8 cellular contexts compared by ENCODE assay signal in genomic region chr1:219460561-219461511, GRCh38.
A peak's percentile ranks its signal among the peaks of the same experiment; 100 is the strongest.
DNase-seq lines count a peak whose midpoint lies in the region; ATAC-seq, FAIRE-seq and TF ChIP-seq lines count a peak whose summit lies in the region.

No MANE protein-coding gene starts in this region.

- TF ChIP-seq EP300 in HepG2 (IDR thresholded peaks at IDR 0.05; ENCODE audit: low read depth in 2 of 2, low read length in 2 of 2) (no peak), HepG2 (CRISPR knock-in tag; IDR thresholded peaks at IDR 0.05; ENCODE audit: borderline replicate concordance) (no peak)

- H3K9me3 ChIP-seq in right lobe of liver (no peaks in the 10 kb centered on the region), HepG2 (ENCODE audit: low read length) (no peaks in the 10 kb centered on the region), upper lobe of right lung (no peaks in the 10 kb centered on the region)

- H3K36me3 Mint-ChIP-seq in osteocyte (ENCODE audit: unreplicated experiment): no peaks in the 10 kb centered on the region
- no peaks in the 10 kb centered on the region for H3K36me3 Mint-ChIP-seq in activated naive CD4-positive, alpha-beta T cell treated with anti-CD3 and anti-CD28 coated beads, Interleukin-2, amount 10 ng/mL, durations not matched to agents 7 days and 5 days

- FAIRE-seq in HepG2 (lab: Jason Lieb, UNC) (no peak), H54 (lab: Jason Lieb, UNC) (no peak)

- H2AFZ ChIP-seq in HepG2 (ENCODE audit: low read length): no peak overlapping the region

- POLR2A ChIA-PET in HepG2 (lab: Yijun Ruan, JAX): no interaction called here

- H3K27me3 ChIP-seq in right lobe of liver (no peaks in the 10 kb centered on the region), HepG2 (ENCODE audit: control insufficient read depth in 1 of 2, insufficient read depth in 2 of 2, low read length in 2 of 2) (no peaks in the 10 kb centered on the region), upper lobe of right lung (no peaks in the 10 kb centered on the region)

- peaks cover 14% of the 10 kb centered on the region for H3K4me1 Mint-ChIP-seq in osteocyte (ENCODE audit: unreplicated experiment)
- no peaks in the 10 kb centered on the region for H3K4me1 Mint-ChIP-seq in activated naive CD4-positive, alpha-beta T cell treated with anti-CD3 and anti-CD28 coated beads, Interleukin-2, amount 10 ng/mL, durations not matched to agents 7 days and 5 days

- intact Hi-C loops in right lobe of liver (cut with DNase I): no loop called here
- intact Hi-C loops in HepG2 (cut with micrococcal nuclease; ENCODE audit: unreplicated experiment): no loop called here
- intact Hi-C loops in upper lobe of right lung (cut with DNase I): no loop called here

- in situ Hi-C loops in HepG2 (cut with HindIII; ENCODE audit: extremely low pct_ligation_motif_present, low pct_unique_long_range_greater_than_20kb): no loop called here

- H3K4me1 ChIP-seq in right lobe of liver (peaks cover 0 to 7% (median 0%) of the 10 kb centered on the region in 4 donors), HepG2 (ENCODE audit: insufficient read depth, low read length) (no peaks in the 10 kb centered on the region), upper lobe of right lung (no peaks in the 10 kb centered on the region)

- no peak for DNase-seq in right lobe of liver
- DNase-seq in HepG2 (ENCODE audit: low spot score): no peak
- no peak for DNase-seq in upper lobe of right lung
- no peak for DNase-seq in osteocyte (ENCODE audit: extremely low spot score, unreplicated experiment)
- DNase-seq in activated naive CD4-positive, alpha-beta T cell treated with anti-CD3 and anti-CD28 coated beads, Interleukin-2, amount 10 ng/mL, durations not matched to agents 7 days and 5 days: no peak
- no peak for DNase-seq in H54 (ENCODE audit: insufficient read length, low spot score)

- CTCF ChIA-PET in HepG2 (lab: Yijun Ruan, JAX; ENCODE audit: low intra/inter-chr PET ratio, low total read pairs): no interaction called here
- CTCF ChIA-PET in activated naive CD4-positive, alpha-beta T cell treated with anti-CD3 and anti-CD28 coated beads, Interleukin-2, amount 10 ng/mL, durations not matched to agents 7 days and 5 days (lab: Charles Lee): no interaction called here

- H3K36me3 ChIP-seq in right lobe of liver: no peaks in the 10 kb centered on the region
- no peaks in the 10 kb centered on the region for H3K36me3 ChIP-seq in HepG2 (replicated peaks in 1 of 2; ENCODE audit: control insufficient read depth in 1 of 2, insufficient read depth in 2 of 2, low read length in 2 of 2)
- no peaks in the 10 kb centered on the region for H3K36me3 ChIP-seq in upper lobe of right lung

- TF ChIP-seq POLR2A in right lobe of liver (IDR thresholded peaks at IDR 0.05) (no peak), HepG2 (IDR thresholded peaks at IDR 0.05; ENCODE audit: insufficient read depth in 1 of 2, low read depth in 2 of 2, low read length in 2 of 2) (no peak), H54 (IDR thresholded peaks at IDR 0.05; ENCODE audit: low read depth, low read length) (no peak)

- no peak overlapping the region for H3K27ac ChIP-seq in right lobe of liver
- H3K27ac ChIP-seq in HepG2 (ENCODE audit: extremely low read length, insufficient read depth, low read length): no peak overlapping the region
- H3K27ac ChIP-seq in adipose tissue (ENCODE audit: low read depth, low read length): peak overlapping the region; percentile 15
- H3K27ac ChIP-seq in upper lobe of right lung: no peak overlapping the region

- H4K20me1 ChIP-seq in HepG2 (ENCODE audit: insufficient read depth, low read length): no peaks in the 10 kb centered on the region

- no peak overlapping the region for H3K4me3 Mint-ChIP-seq in osteocyte (ENCODE audit: unreplicated experiment)
- no peak overlapping the region for H3K4me3 Mint-ChIP-seq in activated naive CD4-positive, alpha-beta T cell treated with anti-CD3 and anti-CD28 coated beads, Interleukin-2, amount 10 ng/mL, durations not matched to agents 7 days and 5 days

- no peak for TF ChIP-seq RAD21 in HepG2 (CRISPR knock-in tag; IDR thresholded peaks at IDR 0.05)

- no peaks in the 10 kb centered on the region for H3K9me3 Mint-ChIP-seq in osteocyte (ENCODE audit: unreplicated experiment)
- no peaks in the 10 kb centered on the region for H3K9me3 Mint-ChIP-seq in activated naive CD4-positive, alpha-beta T cell treated with anti-CD3 and anti-CD28 coated beads, Interleukin-2, amount 10 ng/mL, durations not matched to agents 7 days and 5 days

- no peak overlapping the region for H3K9ac ChIP-seq in HepG2 (ENCODE audit: insufficient read depth, low read depth, low read length)

- TF ChIP-seq CTCF in right lobe of liver (IDR thresholded peaks at IDR 0.05): no peak
- no peak for TF ChIP-seq CTCF in HepG2 (CRISPR knock-in tag; IDR thresholded peaks at IDR 0.05)
- TF ChIP-seq CTCF in upper lobe of right lung (IDR thresholded peaks at IDR 0.05): no peak
- no peak for TF ChIP-seq CTCF in osteocyte (IDR thresholded peaks at IDR 0.05)

- WGBS in right lobe of liver (ENCODE audit: insufficient coverage, low coverage, low lambda C conversion rate, missing lambda C conversion rate): 35% methylated on average over 8 of the region's 8 CpGs
- 25% methylated on average over 8 of the region's 8 CpGs for WGBS in HepG2 (ENCODE audit: low lambda C conversion rate)
- WGBS in adipose tissue, 3 donors: 33 to 72% (median 39%) methylated on average over 8 of the region's 8 CpGs

- H3K79me2 ChIP-seq in HepG2 (ENCODE audit: insufficient read depth, low read length): no peaks in the 10 kb centered on the region

- H3K27me3 Mint-ChIP-seq in osteocyte (ENCODE audit: unreplicated experiment): no peaks in the 10 kb centered on the region
- no peaks in the 10 kb centered on the region for H3K27me3 Mint-ChIP-seq in activated naive CD4-positive, alpha-beta T cell treated with anti-CD3 and anti-CD28 coated beads, Interleukin-2, amount 10 ng/mL, durations not matched to agents 7 days and 5 days

- no TSS peak for BruUV-seq in HepG2 (replicated peaks; lab: Mats Ljungman, UMichigan)

- ATAC-seq in right lobe of liver (peak in 3 of 4 donors; percentile 33 to 55 (median 41)), HepG2 (no peak), HG03103 (IDR thresholded peaks at IDR 0.05; ENCODE audit: low read depth, unreplicated experiment) (peak; percentile 67), upper lobe of right lung (peak; percentile 90)

- H3K4me3 ChIP-seq in right lobe of liver (no peak overlapping the region), HepG2 (replicated peaks in 1 of 3; ENCODE audit: insufficient read depth in 1 of 3, low read depth in 2 of 3, low read length in 3 of 3) (no peak overlapping the region), upper lobe of right lung (no peak overlapping the region)

- H3K4me2 ChIP-seq in HepG2 (ENCODE audit: low read depth, low read length): no peak overlapping the region

- no peak overlapping the region for H3K27ac Mint-ChIP-seq in osteocyte (ENCODE audit: unreplicated experiment)
- no peak overlapping the region for H3K27ac Mint-ChIP-seq in activated naive CD4-positive, alpha-beta T cell treated with anti-CD3 and anti-CD28 coated beads, Interleukin-2, amount 10 ng/mL, durations not matched to agents 7 days and 5 days

TF ChIP-seq in HepG2, 621 proteins besides CTCF, POLR2A, EP300 and RAD21:
- TF ChIP-seq ZFP36 (IDR thresholded peaks at IDR 0.05; ENCODE audit: borderline replicate concordance, low read depth, low read length, partially characterized antibody): no peak
- TF ChIP-seq, protein P1, sequence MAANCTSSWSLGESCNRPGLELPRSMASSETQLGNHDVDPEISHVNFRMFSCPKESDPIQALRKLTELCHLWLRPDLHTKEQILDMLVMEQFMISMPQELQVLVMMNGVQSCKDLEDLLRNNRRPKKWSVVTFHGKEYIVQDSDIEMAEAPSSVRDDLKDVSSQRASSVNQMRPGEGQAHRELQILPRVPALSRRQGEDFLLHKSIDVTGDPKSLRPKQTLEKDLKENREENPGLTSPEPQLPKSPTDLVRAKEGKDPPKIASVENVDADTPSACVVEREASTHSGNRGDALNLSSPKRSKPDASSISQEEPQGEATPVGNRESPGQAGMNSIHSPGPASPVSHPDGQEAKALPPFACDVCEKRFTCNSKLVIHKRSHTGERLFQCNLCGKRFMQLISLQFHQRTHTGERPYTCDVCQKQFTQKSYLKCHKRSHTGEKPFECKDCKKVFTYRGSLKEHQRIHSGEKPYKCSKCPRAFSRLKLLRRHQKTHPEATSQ (CRISPR knock-in tag; IDR thresholded peaks at IDR 0.05; ENCODE audit: borderline replicate concordance): no peak
- TF ChIP-seq, protein P2, sequence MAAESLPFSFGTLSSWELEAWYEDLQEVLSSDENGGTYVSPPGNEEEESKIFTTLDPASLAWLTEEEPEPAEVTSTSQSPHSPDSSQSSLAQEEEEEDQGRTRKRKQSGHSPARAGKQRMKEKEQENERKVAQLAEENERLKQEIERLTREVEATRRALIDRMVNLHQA (CRISPR knock-in tag; IDR thresholded peaks at IDR 0.05): no peak
- no peak for TF ChIP-seq ZBTB38 (CRISPR knock-in tag; IDR thresholded peaks at IDR 0.05)
- no peak for TF ChIP-seq ZNF549 (CRISPR knock-in tag; IDR thresholded peaks at IDR 0.05)
TF ChIP-seq in HepG2: peak in this region for 0.
